1 cellular context compared by ENCODE assay signal in genomic region chr2:207107120-207107519, GRCh38.
TF ChIP-seq lines count a peak whose summit lies in the region.

No MANE protein-coding gene starts in this region.

TF ChIP-seq in SK-N-SH, 30 proteins besides CTCF, POLR2A, EP300 and RAD21 (continued from another document):
- TF ChIP-seq USF2 (IDR thresholded peaks at IDR 0.05; ENCODE audit: borderline replicate concordance, low read depth, low read length) (no peak), MXI1 (IDR thresholded peaks at IDR 0.05; ENCODE audit: low read depth, low read length) (no peak)
